Comparison of ENCODE assay signal across 1 cellular context in genomic region chr11:13761712-13762111, GRCh38.
TF ChIP-seq lines count a peak whose summit lies in the region.

No MANE protein-coding gene starts in this region.

TF ChIP-seq in endothelial cell of umbilical vein, 7 proteins besides CTCF, POLR2A, EP300 and RAD21:
- no peak for TF ChIP-seq GATA2 (IDR thresholded peaks at IDR 0.05; ENCODE audit: insufficient read depth, insufficient read length, low read depth, low read length)
- no peak for TF ChIP-seq EZH2 (IDR thresholded peaks at IDR 0.05; ENCODE audit: borderline replicate concordance, low read depth, low read length, severe bottlenecking)
- no peak for TF ChIP-seq POLR2AphosphoS5 (IDR thresholded peaks at IDR 0.05; ENCODE audit: insufficient read depth, low read depth, low read length)
TF ChIP-seq in endothelial cell of umbilical vein: peak in this region for 0.
